In the genomic region with DNA sequence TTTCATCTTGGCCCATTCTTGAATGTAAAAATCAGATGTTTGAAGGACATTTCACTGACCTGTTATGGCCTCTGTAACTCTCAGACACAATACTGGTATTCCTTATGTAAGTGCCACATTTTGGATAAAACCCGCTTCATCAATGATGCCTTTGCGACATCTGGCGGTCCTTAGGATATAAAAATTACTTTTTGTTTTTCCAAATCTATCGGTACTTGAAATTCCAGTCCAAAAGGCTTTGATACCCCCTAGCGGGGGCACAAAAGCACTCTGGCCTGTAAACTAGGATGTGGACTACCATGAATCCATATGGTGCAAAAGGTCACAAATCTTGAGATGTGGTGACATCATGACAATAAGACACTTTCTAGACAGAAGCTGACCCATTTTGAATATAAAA, we compare ENCODE assay signal across 21 cellular contexts.
"Had no signal": no experiment of that assay in that cellular context is flagged by ENCODE, and none has a peak within 500 bp of the region (broad histone marks: within the 10 kb centered on the region; RNA-seq: fewer than 3 reads in every experiment).

No MANE protein-coding gene starts in this region.

- H3K4me3 ChIP-seq: left ventricle myocardium inferior, mucosa of descending colon, skin epidermis, tibial artery, vagina had no signal

- H3K36me3 ChIP-seq: left ventricle myocardium inferior, tibial artery, vagina had no signal

- H3K9me3 ChIP-seq: vagina had no signal

- H3K27me3 ChIP-seq: tibial artery, vagina had no signal

- H3K4me1 ChIP-seq: left ventricle myocardium inferior, tibial artery, vagina had no signal

- H3K27ac ChIP-seq: left ventricle myocardium inferior, skin epidermis, tibial artery, vagina had no signal

- DNase-seq: activated CD4-positive, alpha-beta T cell treated with anti-CD3 and anti-CD28 coated beads, Interleukin-2, amount 10 ng/mL, durations not matched to agents 7 days and 5 days; activated CD4-positive, CD25-positive, alpha-beta regulatory T cell; activated CD8-positive, alpha-beta memory T cell treated with anti-CD3 and anti-CD28 coated beads, Interleukin-2, amount 50 U/mL, for 48 hours; activated naive CD8-positive, alpha-beta T cell treated with anti-CD3 and anti-CD28 coated beads for 36 hours; amygdala; cerebellar nuclear complex; effector CD8-positive, alpha-beta T cell; foreskin fibroblast; glutamatergic neuron; hypothalamus; kidney; left ventricle myocardium inferior; mucosa of descending colon; natural killer cell; nucleus accumbens; stimulated activated CD4-positive, alpha-beta T cell treated with anti-CD3 and anti-CD28 coated beads, Interleukin-15, amount 100 ng/mL, for 24 hours; stimulated activated CD4-positive, alpha-beta T cell treated with anti-CD3 and anti-CD28 coated beads, Interleukin-4, amount 100 ng/mL, for 1 hour; stimulated activated naive B cell treated with anti-CD40 and anti-IgM and Interleukin-4, amounts not matched to agents 10 μg/mL and 1 μg/mL and 100 μg/mL, for 72 hours; tibial artery had no signal
